ENCODE assay signal across 8 cellular contexts in the genomic region with DNA sequence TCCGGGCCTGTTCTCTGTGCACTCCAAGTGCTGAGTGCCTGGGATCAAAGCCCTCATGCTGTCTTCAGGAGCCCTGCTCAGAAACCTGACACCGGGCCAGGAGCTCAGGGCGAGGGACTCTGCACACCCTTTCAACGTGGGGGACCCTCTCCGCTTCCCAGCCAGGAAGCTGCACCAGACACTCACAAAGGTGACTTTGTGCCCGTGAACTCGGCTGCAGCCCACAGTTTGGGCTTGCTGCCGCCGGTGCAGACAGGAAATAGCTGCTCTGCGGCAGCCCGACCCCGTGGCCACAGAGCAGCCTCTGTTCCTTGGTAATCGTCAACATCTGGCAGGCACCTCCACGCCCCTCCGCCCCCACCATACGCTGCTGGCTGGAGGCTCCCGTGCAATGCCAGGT.
DNase-seq lines count a peak whose midpoint lies in the region; ATAC-seq and TF ChIP-seq lines count a peak whose summit lies in the region.

No MANE protein-coding gene starts in this region.

- ATAC-seq in GM23338 (peak; percentile 96), GM18867 (IDR thresholded peaks at IDR 0.05; ENCODE audit: unreplicated experiment) (no peak), HG03095 (IDR thresholded peaks at IDR 0.05; ENCODE audit: unreplicated experiment) (no peak)

- H3K9ac ChIP-seq in endodermal cell (ENCODE audit: extremely low read depth, low read length, poor library complexity, severe bottlenecking) (no peak overlapping the region), smooth muscle cell (ENCODE audit: low read depth) (no peak overlapping the region)

- H3K27ac ChIP-seq in GM23338 (ENCODE audit: low read depth) (no peak overlapping the region), endodermal cell (ENCODE audit: low read depth, low read length) (no peak overlapping the region), smooth muscle cell (ENCODE audit: low read depth) (no peak overlapping the region)

- WGBS in endodermal cell (ENCODE audit: insufficient coverage in 1 of 2, insufficient read length in 1 of 2), 2 experiments, result 56 to 60% methylated on average over 15 to 17 of the region's 17 CpGs
- 34% methylated on average over 17 of the region's 17 CpGs for WGBS in smooth muscle cell (ENCODE audit: low lambda C conversion rate)

- no peak overlapping the region for H3K4me3 Mint-ChIP-seq in GM23338
- H3K4me3 Mint-ChIP-seq in endodermal cell, result no peak overlapping the region

- H4K20me1 ChIP-seq in GM23338 (replicated peaks; ENCODE audit: insufficient read depth), result no peaks in the 10 kb centered on the region
- no peaks in the 10 kb centered on the region for H4K20me1 ChIP-seq in smooth muscle cell (ENCODE audit: low read depth)

- peaks cover 8% of the 10 kb centered on the region for H3K27me3 Mint-ChIP-seq in GM23338 (ENCODE audit: insufficient read depth, low read depth, poor library complexity)
- peaks cover 1% of the 10 kb centered on the region for H3K27me3 Mint-ChIP-seq in endodermal cell (ENCODE audit: insufficient read depth)

- no peaks in the 10 kb centered on the region for H3K9me3 ChIP-seq in endodermal cell (ENCODE audit: control insufficient read depth, low read length)
- H3K9me3 ChIP-seq in smooth muscle cell (replicated peaks; ENCODE audit: low read depth), result no peaks in the 10 kb centered on the region

- H3K27me3 ChIP-seq in GM23338 (ENCODE audit: insufficient read depth) (no peaks in the 10 kb centered on the region), endodermal cell (ENCODE audit: control insufficient read depth, insufficient read depth, low read length, poor library complexity, severe bottlenecking) (no peaks in the 10 kb centered on the region), smooth muscle cell (ENCODE audit: low read depth) (no peaks in the 10 kb centered on the region)

- H3K36me3 ChIP-seq in GM23338 (ENCODE audit: insufficient read depth) (no peaks in the 10 kb centered on the region), endodermal cell (ENCODE audit: control insufficient read depth, insufficient read depth, low read length) (no peaks in the 10 kb centered on the region), smooth muscle cell (ENCODE audit: low read depth) (no peaks in the 10 kb centered on the region)

- H3K36me3 Mint-ChIP-seq in GM23338 (ENCODE audit: low read depth) (peaks cover 6% of the 10 kb centered on the region; the same call in 2 of the 3 replicates), endodermal cell (ENCODE audit: low read depth) (peaks cover 11% of the 10 kb centered on the region)

- H3K4me1 ChIP-seq in GM23338 (ENCODE audit: insufficient read depth), result peaks cover 9% of the 10 kb centered on the region; the same call in 1 of the 2 replicates
- H3K4me1 ChIP-seq in endodermal cell (ENCODE audit: control insufficient read depth, insufficient read depth, low read length), result no peaks in the 10 kb centered on the region
- H3K4me1 ChIP-seq in smooth muscle cell (ENCODE audit: low read depth), result no peaks in the 10 kb centered on the region

- H3K79me2 ChIP-seq in GM23338 (replicated peaks; ENCODE audit: insufficient read depth) (no peaks in the 10 kb centered on the region), smooth muscle cell (ENCODE audit: low read depth) (no peaks in the 10 kb centered on the region)

- peak; percentile 58 for DNase-seq in GM23338 (ENCODE audit: low spot score)
- DNase-seq in activated CD4-positive, alpha-beta T cell treated with anti-CD3 and anti-CD28 coated beads, Interleukin-2, amount 50 U/mL, for 1 hour, result peak; percentile 65
- DNase-seq in endodermal cell, result peak; percentile 73
- DNase-seq in smooth muscle cell (lab: John Stamatoyannopoulos, UW; ENCODE audit: unreplicated experiment), result no peak
- no peak for DNase-seq in GM10266 (ENCODE audit: extremely low spot score)
- no peak for DNase-seq in HCEC 1CT

- H2AFZ ChIP-seq in GM23338, result 0 out of 2 replicates have a peak overlapping the region, but pooled peaks have one; percentile 39
- H2AFZ ChIP-seq in smooth muscle cell (ENCODE audit: low read depth), result no peak overlapping the region

- no peak for TF ChIP-seq CTCF in GM23338 (conservative IDR thresholded peaks at IDR 0.05; ENCODE audit: low read depth in 2 of 2)
- no peak for TF ChIP-seq CTCF in endodermal cell (conservative IDR thresholded peaks at IDR 0.05)
- no peak for TF ChIP-seq CTCF in smooth muscle cell (IDR thresholded peaks at IDR 0.05; ENCODE audit: borderline replicate concordance, insufficient read depth, poor library complexity, severe bottlenecking)
- TF ChIP-seq CTCF in GM10266 (IDR thresholded peaks at IDR 0.05; ENCODE audit: control insufficient read depth, insufficient read depth, low read depth, missing control alignments), result no peak

- H3F3A ChIP-seq in GM23338 (replicated peaks; ENCODE audit: low read depth) (no peaks in the 10 kb centered on the region), smooth muscle cell (ENCODE audit: low read depth) (no peaks in the 10 kb centered on the region)

- H3K4me2 ChIP-seq in GM23338, result no peak overlapping the region
- H3K4me2 ChIP-seq in smooth muscle cell, result peak overlapping the region; percentile 63

- no peaks in the 10 kb centered on the region for H3K9me2 ChIP-seq in GM23338 (ENCODE audit: insufficient read depth)

- H3K4me1 Mint-ChIP-seq in GM23338 (peaks cover 25% of the 10 kb centered on the region), endodermal cell (peaks cover 8% of the 10 kb centered on the region)

- H3K9me3 Mint-ChIP-seq in GM23338 (no peaks in the 10 kb centered on the region; the same call in 2 of the 3 replicates), endodermal cell (no peaks in the 10 kb centered on the region)

- H3K4me3 ChIP-seq in GM23338, result no peak overlapping the region
- H3K4me3 ChIP-seq in endodermal cell (ENCODE audit: low read length), result no peak overlapping the region
- H3K4me3 ChIP-seq in smooth muscle cell, result no peak overlapping the region

- H3K27ac Mint-ChIP-seq in GM23338 (peak overlapping the region; percentile 50; the same call in 1 of the 2 replicates), endodermal cell (no peak overlapping the region)

TF ChIP-seq in GM23338, 12 proteins besides CTCF, POLR2A, EP300 and RAD21:
- TF ChIP-seq CREB1 (CRISPR knock-in tag; IDR thresholded peaks at IDR 0.05; ENCODE audit: low read depth) (no peak), ZNF462 (CRISPR knock-in tag; IDR thresholded peaks at IDR 0.05) (no peak), ZNF114 (CRISPR knock-in tag; IDR thresholded peaks at IDR 0.05) (no peak), EZH2 (IDR thresholded peaks at IDR 0.05; ENCODE audit: low read depth, unreplicated experiment) (no peak), EZH2phosphoT487 (IDR thresholded peaks at IDR 0.05; ENCODE audit: unreplicated experiment) (no peak)

Comparison
In these comparisons a context has a peak if more than half of its experiments do, and no peak if none do; other contexts are left out.
1. DNase-seq: peak in GM23338 (single experiment), activated CD4-positive, alpha-beta T cell treated with anti-CD3 and anti-CD28 coated beads, Interleukin-2, amount 50 U/mL, for 1 hour (single experiment) and endodermal cell (single experiment); none in smooth muscle cell (single experiment), GM10266 (single experiment) and HCEC 1CT (single experiment).